ENCODE assay signal across 11 cellular contexts in genomic region chr11:109933126-109933525, GRCh38.
"Had no signal": no experiment of that assay in that cellular context is flagged by ENCODE, and none has a peak within 500 bp of the region (broad histone marks: within the 10 kb centered on the region; RNA-seq: fewer than 3 reads in every experiment).

No MANE protein-coding gene starts in this region.

- ATAC-seq: gastroesophageal sphincter had no signal

- H3K4me1 ChIP-seq: adrenal gland, esophagus squamous epithelium, gastroesophageal sphincter, thyroid gland, vagina had no signal

- H3K27ac ChIP-seq: adrenal gland, esophagus squamous epithelium, gastroesophageal sphincter, skin epidermis, thyroid gland, vagina had no signal

- H3K9me3 ChIP-seq: adrenal gland, esophagus squamous epithelium, gastroesophageal sphincter, thyroid gland, vagina had no signal

- H3K4me3 ChIP-seq: adrenal gland, esophagus squamous epithelium, gastroesophageal sphincter, skin epidermis, thyroid gland, vagina had no signal

- H3K36me3 ChIP-seq: adrenal gland, esophagus squamous epithelium, gastroesophageal sphincter, thyroid gland, vagina had no signal

- H3K27me3 ChIP-seq: adrenal gland, esophagus squamous epithelium, gastroesophageal sphincter, thyroid gland, vagina had no signal

- DNase-seq: activated CD4-positive, alpha-beta T cell treated with anti-CD3 and anti-CD28 coated beads, Interleukin-2, amount 50 U/mL, for 1 hour; activated naive CD4-positive, alpha-beta T cell treated with anti-CD3 and anti-CD28 coated beads, Interleukin-2, amount 50 U/mL, for 16 hours; adrenal gland; esophagus squamous epithelium; kidney; posterior cingulate gyrus; T-helper 2 cell had no signal
